In genomic region chr20:62736026-62736406, GRCh38 we compare ENCODE assay signal across 16 cellular contexts. TPM values are rescaled to one million over a fixed set of nuclear protein-coding genes. Genes with fewer than 3 reads are reported as not detected.
"Had no signal": no experiment of that assay in that cellular context is flagged by ENCODE, and none has a peak within 500 bp of the region (broad histone marks: within the 10 kb centered on the region; RNA-seq: fewer than 3 reads in every experiment).

No MANE protein-coding gene starts in this region.

- FAIRE-seq: frontal cortex had no signal

- ATAC-seq: left colon, right cardiac atrium had no signal

- H3K4me3 ChIP-seq: smooth muscle cell, tibial nerve had no signal

- H3K4me2 ChIP-seq: smooth muscle cell had no signal

- DNase-seq: activated CD4-positive, alpha-beta T cell treated with anti-CD3 and anti-CD28 coated beads, Interleukin-2, amount 10 ng/mL, durations not matched to agents 24 days and 14 days; activated CD4-positive, CD25-positive, alpha-beta regulatory T cell; cerebellar nuclear complex; dermis blood vessel endothelial cell; naive B cell; stimulated activated CD8-positive, alpha-beta memory T cell treated with anti-CD3 and anti-CD28 coated beads, Interleukin-4, amount 100 ng/mL, for 48 hours; stimulated activated naive CD4-positive, alpha-beta T cell treated with Interleukin-2 at 50 U/mL for 16 hours; substantia nigra had no signal

- H3K36me3 ChIP-seq: tibial nerve had no signal

- H3K27ac ChIP-seq: epithelial cell of prostate, tibial nerve had no signal

RNA-seq across cellular contexts. Expression of gene NTSR1, which starts 27.4 kb away (rescaled TPM):
- total RNA-seq: activated CD4-positive, alpha-beta T cell treated with anti-CD3 and anti-CD28 coated beads, Interleukin-2, amount 10 ng/mL, durations not matched to agents 24 days and 14 days; activated CD8-positive, alpha-beta memory T cell treated with anti-CD3 and anti-CD28 coated beads for 36 hours; activated T-helper 2 cell treated with anti-CD3 and anti-CD28 coated beads, Interferon-gamma antibody, Interleukin-2, Interleukin-4, amounts not matched to agents 10 μg/mL and 5 μg/mL and 100 μg/mL, durations not matched to agents 14 hours and 24 hours and 36 hours; dermis blood vessel endothelial cell had no signal
- polyA plus RNA-seq: right cardiac atrium, smooth muscle cell had no signal
